8 cellular contexts compared by ENCODE assay signal in the genomic region with DNA sequence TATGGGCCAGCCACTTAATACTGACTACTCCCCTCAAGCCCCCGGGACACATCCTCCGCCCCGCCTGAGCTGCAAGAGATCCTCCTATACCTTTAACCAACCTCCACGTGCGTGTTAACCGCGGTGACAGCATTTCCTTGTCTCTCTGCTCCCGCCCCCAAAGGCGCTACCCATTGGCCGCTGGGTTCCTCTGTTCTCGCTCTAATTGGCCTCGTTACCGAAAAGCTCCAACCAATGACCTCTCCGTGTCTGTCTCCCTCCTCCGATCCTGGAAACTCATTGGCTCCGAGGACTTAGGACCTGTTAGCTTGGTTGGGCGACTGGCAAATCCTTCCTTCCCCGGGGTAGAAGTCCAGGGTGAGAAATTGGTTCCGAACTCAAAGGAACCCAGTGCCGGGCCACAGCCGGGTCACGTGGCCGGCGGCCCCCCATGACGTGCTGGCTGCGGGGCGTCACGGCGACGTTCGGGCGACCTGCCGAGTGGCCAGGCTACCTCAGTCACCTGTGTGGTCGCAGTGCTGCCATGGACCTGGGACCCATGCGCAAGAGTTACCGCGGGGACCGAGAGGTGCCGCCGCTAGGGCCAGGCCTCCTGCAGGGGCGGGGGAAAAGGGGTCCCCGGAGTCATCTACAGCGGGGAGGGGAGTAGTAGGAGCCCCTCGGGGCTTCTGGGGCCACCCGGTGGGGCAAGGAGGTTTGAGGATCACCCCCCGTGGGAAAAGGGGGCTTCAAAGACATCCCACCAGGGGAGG. TPM values are rescaled to one million over a fixed set of nuclear protein-coding genes. Genes with fewer than 3 reads are reported as not detected.
DNase-seq lines count a peak whose midpoint lies in the region; ATAC-seq, FAIRE-seq and TF ChIP-seq lines count a peak whose summit lies in the region.

PNPO (plus strand) TSS at position 326 of the 752 bp plus-strand sequence; CDS start at position 431, 105 bp downstream.

- TF ChIP-seq CTCF in BE2C (IDR thresholded peaks at IDR 0.05; ENCODE audit: low read depth, low read length) (no peak), colonic mucosa (IDR thresholded peaks at IDR 0.05) (no peak)

- H3K9me3 ChIP-seq in BE2C: 0 out of 2 replicates have a peak, but pooled peaks cover 4% of the 10 kb centered on the region
- no peaks in the 10 kb centered on the region for H3K9me3 ChIP-seq in colonic mucosa

- 0 out of 2 replicates have a peak, but pooled peaks cover 2% of the 10 kb centered on the region for H3K36me3 ChIP-seq in BE2C
- H3K36me3 ChIP-seq in colonic mucosa: no peaks in the 10 kb centered on the region

- H3K27ac ChIP-seq in colonic mucosa (peak within 1 kb of the TSS; percentile 80), layer of hippocampus (ENCODE audit: low read depth, low read length) (peak within 1 kb of the TSS; percentile 78)

- H3K4me3 ChIP-seq in BE2C (ENCODE audit: low read depth, low read length) (peak within 1 kb of the TSS; percentile 83), colonic mucosa (peak within 1 kb of the TSS; percentile 65)

- DNase-seq in BE2C (peak; percentile 94), GM19239 (ENCODE audit: insufficient read length, low spot score) (peak; percentile 94), NCI-H524 treated with DMSO at 0.1 percent for 48 hours (lab: John Stamatoyannopoulos, UW) (peak; percentile 98), colonic mucosa (peak; percentile 97)
- DNase-seq in activated CD4-positive, alpha-beta T cell treated with anti-CD3 and anti-CD28 coated beads for 48 hours: peak; percentile 97
- DNase-seq in stimulated activated CD4-positive, alpha-beta T cell treated with anti-CD3 and anti-CD28 coated beads, Interleukin-1b, Interleukin-23, amount 100 ng/mL, for 4 hours (ENCODE audit: low read depth in 2 of 2): peak; percentile 82 to 88

- ATAC-seq in HG03457 (IDR thresholded peaks at IDR 0.05; ENCODE audit: unreplicated experiment): peak; percentile 72

- H3K9ac ChIP-seq in colonic mucosa (ENCODE audit: low read depth in 2 of 2, low read length in 2 of 2): peak within 1 kb of the TSS; percentile 83 to 92

- H3K27me3 ChIP-seq in BE2C (no peaks in the 10 kb centered on the region), colonic mucosa (no peaks in the 10 kb centered on the region), layer of hippocampus (ENCODE audit: control insufficient read depth, insufficient read depth, low read length) (no peaks in the 10 kb centered on the region)

- FAIRE-seq in GM19239 (lab: Jason Lieb, UNC): peak; percentile 97

- intact Hi-C loops in colonic mucosa (cut with DNase I): loop anchor here (5.0 kb wide), 1 partner anchor 44 kb away; the partner anchor contains the start of gene SP2

- no peaks in the 10 kb centered on the region for H3K4me1 ChIP-seq in BE2C
- peaks cover 9% of the 10 kb centered on the region for H3K4me1 ChIP-seq in colonic mucosa

RNA-seq across cellular contexts. Expression of gene PNPO, which starts in this region (rescaled TPM):
- polyA plus RNA-seq in BE2C (2012; ENCODE audit: insufficient read depth, insufficient read length, low read depth): 8.7 TPM
- 10 to 100 TPM; 18.1 to 70.5 TPM for total RNA-seq in colonic mucosa

Comparison
In these comparisons a context has a peak if more than half of its experiments do, and no peak if none do; other contexts are left out.
1. Peak in every context shown above with its lines: DNase-seq, ATAC-seq, H3K4me3 ChIP-seq and H3K27ac ChIP-seq.